10 cellular contexts compared by ENCODE assay signal in the genomic region with DNA sequence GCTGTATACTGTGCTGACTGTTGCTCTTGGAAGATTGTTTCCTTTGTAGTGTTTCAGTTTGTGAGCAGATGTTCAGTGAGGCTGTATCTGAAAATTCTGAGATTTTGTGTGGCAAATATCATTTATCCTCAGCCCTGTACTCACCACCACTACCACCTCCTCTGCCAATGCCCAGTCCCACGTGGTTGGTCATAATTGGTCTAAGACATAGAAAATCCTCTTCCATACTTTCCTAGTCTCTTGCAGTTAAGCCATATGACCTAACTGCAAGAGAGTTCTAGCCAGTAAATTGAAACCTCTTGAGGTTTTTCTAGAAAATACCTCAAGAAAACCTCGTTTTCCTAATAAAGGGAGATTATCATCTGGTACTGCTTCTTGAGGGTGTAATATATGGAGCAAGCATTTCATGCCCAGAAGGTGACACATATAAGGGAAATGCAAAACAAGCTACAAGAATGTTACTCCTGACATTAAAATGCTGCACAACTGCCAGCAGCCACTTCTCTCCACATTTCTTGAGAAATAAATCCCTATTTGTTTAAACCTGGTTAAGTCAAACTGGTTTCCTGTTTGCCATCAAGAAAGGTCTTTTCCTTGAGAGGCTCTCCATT. TPM values are rescaled to one million over a fixed set of nuclear protein-coding genes. Genes with fewer than 3 reads are reported as not detected.
DNase-seq lines count a peak whose midpoint lies in the region; ATAC-seq and TF ChIP-seq lines count a peak whose summit lies in the region.
"Had no signal": no experiment of that assay in that cellular context is flagged by ENCODE, and none has a peak within 500 bp of the region (broad histone marks: within the 10 kb centered on the region; RNA-seq: fewer than 3 reads in every experiment).

No MANE protein-coding gene starts in this region.

- ATAC-seq in left colon (peak; percentile 7), GM19397 (IDR thresholded peaks at IDR 0.05; ENCODE audit: unreplicated experiment) (no peak)

- no peaks in the 10 kb centered on the region for H3K9me3 Mint-ChIP-seq in HFFc6
- no peaks in the 10 kb centered on the region for H3K9me3 Mint-ChIP-seq in activated naive CD8-positive, alpha-beta T cell (ENCODE audit: low read depth)

- peaks cover 3% of the 10 kb centered on the region; the same call in 1 of the 2 replicates for H3K27me3 Mint-ChIP-seq in HFFc6 (ENCODE audit: insufficient read depth)
- no peaks in the 10 kb centered on the region for H3K27me3 Mint-ChIP-seq in activated naive CD8-positive, alpha-beta T cell

- DNase-seq in AG08395 (ENCODE audit: low spot score): peak; percentile 86
- peak; percentile 90 for DNase-seq in HFFc6
- DNase-seq in left colon: no peak
- DNase-seq in NCI-H1105 treated with DMSO at 0.1 percent for 48 hours (lab: John Stamatoyannopoulos, UW): no peak
- DNase-seq in NCI-H2171 treated with DMSO at 0.1 percent for 48 hours (lab: John Stamatoyannopoulos, UW): no peak
- no peak for DNase-seq in ureter (ENCODE audit: low spot score)
- DNase-seq: hippocampal formation, NCI-H2171 had no signal

- H3K4me1 Mint-ChIP-seq in HFFc6 (ENCODE audit: low read depth): peaks cover 45% of the 10 kb centered on the region
- H3K4me1 Mint-ChIP-seq in activated naive CD8-positive, alpha-beta T cell (ENCODE audit: low read depth): peaks cover 36% of the 10 kb centered on the region

- intact Hi-C loops in left colon (cut with DNase I, micrococcal nuclease): no loop called here

- peak overlapping the region; percentile 93 for H3K27ac Mint-ChIP-seq in HFFc6
- H3K27ac Mint-ChIP-seq in activated naive CD8-positive, alpha-beta T cell: peak overlapping the region; percentile 51

- peaks cover 35% of the 10 kb centered on the region for H3K36me3 Mint-ChIP-seq in HFFc6 (ENCODE audit: low read depth)
- H3K36me3 Mint-ChIP-seq in activated naive CD8-positive, alpha-beta T cell: peaks cover 17% of the 10 kb centered on the region

- no peak for TF ChIP-seq CTCF in HFFc6 (IDR thresholded peaks at IDR 0.05)

- peak overlapping the region; percentile 77 for H3K4me3 Mint-ChIP-seq in HFFc6
- H3K4me3 Mint-ChIP-seq in activated naive CD8-positive, alpha-beta T cell: no peak overlapping the region

RNA-seq across cellular contexts. Expression of a gene that starts 32.8 kb away (rescaled TPM):
- 10 to 100 TPM; 80.9 to 95.1 (median 86.0) TPM for total RNA-seq in HFFc6 (2021; fragmentation: NEBNext Ultra II Directional; extraction: Animal tissue kit (Norgen Biotek cat#: 25700))
- 10 to 100 TPM; 24.5 to 35.2 TPM for total RNA-seq in left colon
- total RNA-seq in ureter: 76.7 TPM

RNA-seq across cellular contexts. Expression of a gene that starts 32.9 kb away (rescaled TPM):
- total RNA-seq in HFFc6 (2021; fragmentation: NEBNext Ultra II Directional; extraction: Animal tissue kit (Norgen Biotek cat#: 25700)): 10 to 100 TPM; 16.3 to 20.0 (median 18.0) TPM
- 10 to 100 TPM in 1 of 2 donors, 1 to 10 TPM in 1; 9.9 to 11.8 TPM for total RNA-seq in left colon
- total RNA-seq in ureter: 24.9 TPM

RNA-seq across cellular contexts. Expression of a gene that starts 49.5 kb away (rescaled TPM):
- 10 to 100 TPM; 25.1 to 32.2 (median 27.3) TPM for total RNA-seq in HFFc6 (2021; fragmentation: NEBNext Ultra II Directional; extraction: Animal tissue kit (Norgen Biotek cat#: 25700))
- total RNA-seq in left colon (10 to 100 TPM; 30.3 to 31.2 TPM), ureter (46.2 TPM)

Comparison
In these comparisons a context has a peak if more than half of its experiments do, and no peak if none do; other contexts are left out.
1. DNase-seq: peak in AG08395 (single experiment) and HFFc6 (single experiment); none in left colon (0 of 2), NCI-H1105 treated with DMSO at 0.1 percent for 48 hours (single experiment), NCI-H2171 treated with DMSO at 0.1 percent for 48 hours (single experiment) and ureter (single experiment).